Comparison of ENCODE assay signal across 11 cellular contexts in genomic region chr17:7575481-7575883, GRCh38. TPM values are rescaled to one million over a fixed set of nuclear protein-coding genes. Genes with fewer than 3 reads are reported as not detected.
DNase-seq lines count a peak whose midpoint lies in the region; ATAC-seq and TF ChIP-seq lines count a peak whose summit lies in the region.
"Had no signal": no experiment of that assay in that cellular context is flagged by ENCODE, and none has a peak within 500 bp of the region (broad histone marks: within the 10 kb centered on the region; RNA-seq: fewer than 3 reads in every experiment).

No MANE protein-coding gene starts in this region.

- H3K4me3 ChIP-seq in GM12864 (ENCODE audit: low read depth, low read length) = peak overlapping the region; percentile 96
- H3K4me3 ChIP-seq in epithelial cell of esophagus (ENCODE audit: low read length) = peak overlapping the region; percentile 91
- peak overlapping the region; percentile 95 for H3K4me3 ChIP-seq in retinal pigment epithelial cell (ENCODE audit: low read length)

- intact Hi-C loops in sciatic nerve (cut with DNase I) = no loop called here

- no peak for ATAC-seq in HG03457 (IDR thresholded peaks at IDR 0.05; ENCODE audit: unreplicated experiment)
- ATAC-seq in sciatic nerve = no peak

- no peak for DNase-seq in GM12864 (ENCODE audit: low read depth)
- DNase-seq in RKO (ENCODE audit: low spot score) = peak; percentile 42
- no peak for DNase-seq in epithelial cell of esophagus (ENCODE audit: low read depth)
- DNase-seq in retinal pigment epithelial cell (ENCODE audit: low read depth) = no peak
- no peak for DNase-seq in LoVo (ENCODE audit: low spot score)
- DNase-seq in sciatic nerve (ENCODE audit: low spot score) = no peak
- DNase-seq in cortex of kidney (lab: John Stamatoyannopoulos, UW) = no peak
- DNase-seq: NCI-H2107, sigmoid colon, WERI-Rb-1 had no signal

- TF ChIP-seq CTCF in GM12864 (IDR thresholded peaks at IDR 0.05; ENCODE audit: low read depth, low read length, missing control alignments) = no peak
- no peak for TF ChIP-seq CTCF in epithelial cell of esophagus (IDR thresholded peaks at IDR 0.05; ENCODE audit: insufficient read depth, low read depth, low read length, missing control alignments)
- no peak for TF ChIP-seq CTCF in retinal pigment epithelial cell (conservative IDR thresholded peaks at IDR 0.05; ENCODE audit: low read depth, low read length)

RNA-seq across cellular contexts. Expression of gene CD68, which starts 4.0 kb away (rescaled TPM):
- total RNA-seq in sciatic nerve = 83.0 TPM

RNA-seq across cellular contexts. Expression of gene MPDU1, which starts 8.2 kb away (rescaled TPM):
- total RNA-seq in sciatic nerve = 21.4 TPM

RNA-seq across cellular contexts. Expression of gene SENP3, which starts 13.8 kb away (rescaled TPM):
- total RNA-seq in sciatic nerve = 39.8 TPM

RNA-seq across cellular contexts. Expression of gene SOX15, which starts 14.4 kb away (rescaled TPM):
- total RNA-seq in sciatic nerve = 5.1 TPM

RNA-seq across cellular contexts. Expression of gene TNFSF13, which starts 16.9 kb away (rescaled TPM):
- total RNA-seq in sciatic nerve = 32.7 TPM
